11 cellular contexts compared by ENCODE assay signal in the genomic region with DNA sequence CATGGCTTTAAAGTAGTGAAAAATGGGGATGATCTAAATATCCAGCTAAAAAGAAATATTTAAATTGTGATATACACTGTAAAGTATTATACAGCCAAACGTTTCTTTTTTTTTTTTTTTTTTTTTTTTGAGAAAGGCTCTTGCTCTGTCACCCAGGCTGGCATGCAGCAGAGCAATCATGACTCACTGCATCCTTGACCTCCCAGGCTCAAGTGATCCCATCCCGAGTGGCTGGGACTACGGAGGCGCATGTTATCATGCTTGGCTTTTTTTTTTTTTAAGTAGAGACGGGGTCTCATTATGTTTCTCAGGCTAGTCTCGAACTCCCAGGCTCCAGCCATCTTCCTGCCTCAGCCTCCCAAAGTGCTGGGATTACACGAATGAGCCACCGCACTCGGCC. TPM values are rescaled to one million over a fixed set of nuclear protein-coding genes. Genes with fewer than 3 reads are reported as not detected.
DNase-seq lines count a peak whose midpoint lies in the region; ATAC-seq, FAIRE-seq and TF ChIP-seq lines count a peak whose summit lies in the region.
"Had no signal": no experiment of that assay in that cellular context is flagged by ENCODE, and none has a peak within 500 bp of the region (broad histone marks: within the 10 kb centered on the region; RNA-seq: fewer than 3 reads in every experiment).

No MANE protein-coding gene starts in this region.

- no peak for TF ChIP-seq EP300 in Ishikawa (IDR thresholded peaks at IDR 0.05; ENCODE audit: borderline replicate concordance)

- intact Hi-C loops in right lobe of liver (cut with DNase I): no loop called here

- peak; percentile 68 to 93 (median 84) for ATAC-seq in right lobe of liver
- ATAC-seq: activated CD4-positive, CD25-positive, alpha-beta regulatory T cell treated with anti-CD3 and anti-CD28 coated beads, Interleukin-2, amount 50 U/mL, for 24 hours had no signal

- no peak for FAIRE-seq in bronchial epithelial cell (lab: Jason Lieb, UNC)

- H3K36me3 ChIP-seq in bronchial epithelial cell (ENCODE audit: control insufficient read depth, insufficient read depth, low read length) (no peaks in the 10 kb centered on the region), right lobe of liver (peaks cover 0 to 2% (median 0%) of the 10 kb centered on the region in 4 donors)

- DNase-seq in A172 (ENCODE audit: low spot score): peak; percentile 79
- DNase-seq in bronchial epithelial cell (ENCODE audit: low read depth): peak; percentile 73
- peak in 1 of 3 donors; percentile 61 for DNase-seq in right lobe of liver
- DNase-seq in activated naive CD4-positive, alpha-beta T cell treated with anti-CD3 and anti-CD28 coated beads, Interleukin-2, amount 50 U/mL, for 16 hours: no peak
- no peak for DNase-seq in ureter (ENCODE audit: low spot score)
- no peak for DNase-seq in SHP77 (lab: John Stamatoyannopoulos, UW)
- DNase-seq in NCI-H146 treated with DMSO at 0.1 percent for 48 hours (lab: John Stamatoyannopoulos, UW; ENCODE audit: unreplicated experiment): no peak
- DNase-seq: effector CD8-positive, alpha-beta T cell had no signal

- TF ChIP-seq CTCF in bronchial epithelial cell (IDR thresholded peaks at IDR 0.05; ENCODE audit: insufficient read depth, low read length, severe bottlenecking) (no peak), right lobe of liver (IDR thresholded peaks at IDR 0.05) (no peak)

- H3K4me3 ChIP-seq in bronchial epithelial cell (ENCODE audit: low read depth, low read length): no peak overlapping the region
- no peak overlapping the region for H3K4me3 ChIP-seq in right lobe of liver

- WGBS in right lobe of liver (ENCODE audit: insufficient coverage, low coverage, low lambda C conversion rate, missing lambda C conversion rate): 46% methylated on average over 9 of the region's 9 CpGs

- no peak for TF ChIP-seq RAD21 in Ishikawa (IDR thresholded peaks at IDR 0.05; ENCODE audit: low read depth)

- peak overlapping the region in 1 of 3 donors; percentile 1 for H3K27ac ChIP-seq in right lobe of liver
- H3K27ac ChIP-seq: parathyroid adenoma had no signal

- H3K4me1 ChIP-seq in right lobe of liver: peaks cover 0 to 22% (median 4%) of the 10 kb centered on the region in 4 donors
- H3K4me1 ChIP-seq: parathyroid adenoma had no signal

- no peaks in the 10 kb centered on the region for H3K9me3 ChIP-seq in right lobe of liver

- TF ChIP-seq POLR2A in right lobe of liver (IDR thresholded peaks at IDR 0.05): no peak

- H3K27me3 ChIP-seq in bronchial epithelial cell (ENCODE audit: control insufficient read depth, insufficient read depth, low read length): no peaks in the 10 kb centered on the region
- no peaks in the 10 kb centered on the region for H3K27me3 ChIP-seq in right lobe of liver

TF ChIP-seq in Ishikawa, 13 proteins besides CTCF, POLR2A, EP300 and RAD21:
- TF ChIP-seq FOXM1 (IDR thresholded peaks at IDR 0.05; ENCODE audit: borderline replicate concordance, low read depth): no peak
- 0 out of 2 replicates have a peak, but pooled peaks have one; percentile 17 for TF ChIP-seq TEAD4 (IDR thresholded peaks at IDR 0.05)

RNA-seq across cellular contexts. Expression of a gene that starts 17.1 kb away (rescaled TPM):
- total RNA-seq in A172 (2014; rRNA removed; shearing (Covaris generic)): 26.5 and 30.7 TPM in 2 replicates
- total RNA-seq in bronchial epithelial cell: 21.1 and 26.1 TPM in 2 replicates
- total RNA-seq in right lobe of liver: 100 to 1,000 TPM in 3 of 6 experiments, 10 to 100 TPM in 3; 54.0 to 224 (median 124) TPM
- total RNA-seq in ureter: 48.6 TPM

Comparison
In these comparisons a context has a peak if more than half of its experiments do, and no peak if none do; other contexts are left out.
1. DNase-seq: peak in A172 (single experiment) and bronchial epithelial cell (single experiment); none in activated naive CD4-positive, alpha-beta T cell treated with anti-CD3 and anti-CD28 coated beads, Interleukin-2, amount 50 U/mL, for 16 hours (single experiment), ureter (single experiment), SHP77 (0 of 2) and NCI-H146 treated with DMSO at 0.1 percent for 48 hours (single experiment).